In genomic region chr14:55747186-55747585, GRCh38 we compare ENCODE assay signal across 17 cellular contexts.
"Had no signal": no experiment of that assay in that cellular context is flagged by ENCODE, and none has a peak within 500 bp of the region (broad histone marks: within the 10 kb centered on the region; RNA-seq: fewer than 3 reads in every experiment).

No MANE protein-coding gene starts in this region.

- H3K27me3 Mint-ChIP-seq: stimulated activated memory B cell treated with anti-CD40 and anti-IgM and Interleukin-4, amounts not matched to agents 10 μg/mL and 1 μg/mL and 100 μg/mL, for 72 hours; stimulated activated naive CD8-positive, alpha-beta T cell treated with anti-CD3 and anti-CD28 coated beads, Interleukin-15, Interleukin-2, amounts not matched to agents 100 ng/mL and 50 ng/mL, for 24 hours had no signal

- H3K36me3 Mint-ChIP-seq: naive thymus-derived CD4-positive, alpha-beta T cell; stimulated activated memory B cell treated with anti-CD40 and anti-IgM and Interleukin-4, amounts not matched to agents 10 μg/mL and 1 μg/mL and 100 μg/mL, for 72 hours had no signal

- H3K27ac Mint-ChIP-seq: naive thymus-derived CD4-positive, alpha-beta T cell; stimulated activated memory B cell treated with anti-CD40 and anti-IgM and Interleukin-4, amounts not matched to agents 10 μg/mL and 1 μg/mL and 100 μg/mL, for 72 hours; stimulated activated naive CD8-positive, alpha-beta T cell treated with anti-CD3 and anti-CD28 coated beads, Interleukin-15, Interleukin-2, amounts not matched to agents 100 ng/mL and 50 ng/mL, for 24 hours had no signal

- DNase-seq: colonic mucosa; dermis blood vessel endothelial cell; effector CD4-positive, alpha-beta T cell; esophagus squamous epithelium; foreskin fibroblast; head of caudate nucleus; hippocampal formation; naive thymus-derived CD4-positive, alpha-beta T cell; psoas muscle; retina; right lobe of liver; stimulated activated CD4-positive, alpha-beta T cell treated with anti-CD3 and anti-CD28 coated beads, Interleukin-4, amount 100 ng/mL, for 1 hour had no signal

- H3K9me3 Mint-ChIP-seq: naive thymus-derived CD4-positive, alpha-beta T cell; stimulated activated memory B cell treated with anti-CD40 and anti-IgM and Interleukin-4, amounts not matched to agents 10 μg/mL and 1 μg/mL and 100 μg/mL, for 72 hours; stimulated activated naive CD8-positive, alpha-beta T cell treated with anti-CD3 and anti-CD28 coated beads, Interleukin-15, Interleukin-2, amounts not matched to agents 100 ng/mL and 50 ng/mL, for 24 hours had no signal

- H3K27me3 ChIP-seq: colonic mucosa, esophagus squamous epithelium, neutrophil, right lobe of liver, tibial nerve had no signal

- ATAC-seq: naive thymus-derived CD4-positive, alpha-beta T cell; psoas muscle; right lobe of liver had no signal

- H3K27ac ChIP-seq: colonic mucosa, epithelial cell of prostate, esophagus squamous epithelium, neutrophil, psoas muscle, right lobe of liver, tibial nerve had no signal

- H3K4me3 Mint-ChIP-seq: naive thymus-derived CD4-positive, alpha-beta T cell; stimulated activated memory B cell treated with anti-CD40 and anti-IgM and Interleukin-4, amounts not matched to agents 10 μg/mL and 1 μg/mL and 100 μg/mL, for 72 hours; stimulated activated naive CD8-positive, alpha-beta T cell treated with anti-CD3 and anti-CD28 coated beads, Interleukin-15, Interleukin-2, amounts not matched to agents 100 ng/mL and 50 ng/mL, for 24 hours had no signal

- H3K4me1 ChIP-seq: colonic mucosa, psoas muscle had no signal

- H3K4me3 ChIP-seq: colonic mucosa, esophagus squamous epithelium, psoas muscle, right lobe of liver, tibial nerve had no signal

- H3K36me3 ChIP-seq: colonic mucosa, esophagus squamous epithelium, neutrophil, right lobe of liver, tibial nerve had no signal

- H3K4me1 Mint-ChIP-seq: stimulated activated memory B cell treated with anti-CD40 and anti-IgM and Interleukin-4, amounts not matched to agents 10 μg/mL and 1 μg/mL and 100 μg/mL, for 72 hours had no signal
